16 cellular contexts compared by ENCODE assay signal in the genomic region with DNA sequence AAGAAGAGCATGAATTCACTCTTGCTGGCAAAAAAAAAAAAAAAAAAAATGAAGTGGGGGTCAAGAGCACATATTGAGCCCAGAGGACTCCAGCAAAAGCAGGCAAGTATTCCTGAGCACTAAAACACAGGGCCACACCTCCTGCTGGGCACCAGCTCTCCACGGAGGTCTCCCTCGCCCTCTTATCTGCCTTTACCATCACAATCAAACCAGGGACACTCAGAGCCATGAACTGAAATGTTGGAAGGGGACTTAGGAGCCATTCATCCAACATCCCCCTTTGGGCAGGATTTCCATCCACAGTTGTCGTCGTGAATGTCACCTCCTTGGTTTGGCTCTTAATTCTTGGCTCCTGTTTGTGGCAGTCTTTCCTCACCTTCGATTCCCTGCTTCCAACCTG.
"Had no signal": no experiment of that assay in that cellular context is flagged by ENCODE, and none has a peak within 500 bp of the region (broad histone marks: within the 10 kb centered on the region; RNA-seq: fewer than 3 reads in every experiment).

No MANE protein-coding gene starts in this region.

- H3K4me1 Mint-ChIP-seq: activated CD4-positive, alpha-beta T cell treated with anti-CD3 and anti-CD28 coated beads for 36 hours; activated T-helper 17 cell treated with anti-CD3 and anti-CD28 coated beads, Interleukin-2, amount 50 U/mL, for 72 hours; stimulated activated naive CD8-positive, alpha-beta T cell treated with anti-CD3 and anti-CD28 coated beads, Interleukin-15, amount 100 ng/mL, for 72 hours had no signal

- H3K36me3 ChIP-seq: gastrocnemius medialis, ovary, thyroid gland, uterus had no signal

- DNase-seq: activated CD4-positive, alpha-beta T cell treated with anti-CD3 and anti-CD28 coated beads for 36 hours; activated CD8-positive, alpha-beta T cell treated with anti-CD3 and anti-CD28 coated beads for 36 hours; activated naive CD4-positive, alpha-beta T cell treated with anti-CD3 and anti-CD28 coated beads for 36 hours; central memory CD4-positive, alpha-beta T cell; effector CD8-positive, alpha-beta T cell; gastrocnemius medialis; stimulated activated CD4-positive, alpha-beta T cell treated with anti-CD3 and anti-CD28 coated beads, Interleukin-4, amount 100 ng/mL, for 4 hours; stimulated activated naive CD8-positive, alpha-beta T cell treated with anti-CD3 and anti-CD28 coated beads, Interleukin-15, amount 100 ng/mL, for 72 hours; thyroid gland had no signal

- H3K9me3 ChIP-seq: gastrocnemius medialis, mucosa of descending colon, ovary, thyroid gland, uterus had no signal

- H3K4me1 ChIP-seq: gastrocnemius medialis, thyroid gland had no signal

- H3K4me3 ChIP-seq: lung, mucosa of descending colon, ovary, thyroid gland had no signal

- H3K9me3 Mint-ChIP-seq: activated CD8-positive, alpha-beta T cell treated with anti-CD3 and anti-CD28 coated beads for 36 hours; activated naive CD4-positive, alpha-beta T cell treated with anti-CD3 and anti-CD28 coated beads for 36 hours; activated T-helper 17 cell treated with anti-CD3 and anti-CD28 coated beads, Interleukin-2, amount 50 U/mL, for 72 hours; natural killer cell treated with Interleukin-12 subunit alpha and Interleukin-12 subunit beta and Interleukin-15 and Interleukin-18, amount 100 ng/mL, for 72 hours; stimulated activated naive CD8-positive, alpha-beta T cell treated with anti-CD3 and anti-CD28 coated beads, Interleukin-15, amount 100 ng/mL, for 72 hours had no signal

- ATAC-seq: activated CD4-positive, alpha-beta T cell treated with anti-CD3 and anti-CD28 coated beads for 36 hours; activated CD8-positive, alpha-beta T cell treated with anti-CD3 and anti-CD28 coated beads for 36 hours; activated T-helper 17 cell treated with anti-CD3 and anti-CD28 coated beads, Interleukin-2, amount 50 U/mL, for 72 hours; natural killer cell treated with Interleukin-12 subunit alpha and Interleukin-12 subunit beta and Interleukin-15 and Interleukin-18, amount 100 ng/mL, for 72 hours; stimulated activated naive CD8-positive, alpha-beta T cell treated with anti-CD3 and anti-CD28 coated beads, Interleukin-15, amount 100 ng/mL, for 72 hours had no signal

- H3K27me3 ChIP-seq: gastrocnemius medialis, ovary, thyroid gland, uterus had no signal

- H3K36me3 Mint-ChIP-seq: natural killer cell treated with Interleukin-12 subunit alpha and Interleukin-12 subunit beta and Interleukin-15 and Interleukin-18, amount 100 ng/mL, for 72 hours had no signal

- H3K27ac ChIP-seq: coronary artery, gastrocnemius medialis, ovary, thyroid gland had no signal

- H3K4me3 Mint-ChIP-seq: activated CD4-positive, alpha-beta T cell treated with anti-CD3 and anti-CD28 coated beads for 36 hours; activated CD8-positive, alpha-beta T cell treated with anti-CD3 and anti-CD28 coated beads for 36 hours; activated naive CD4-positive, alpha-beta T cell treated with anti-CD3 and anti-CD28 coated beads for 36 hours; activated T-helper 17 cell treated with anti-CD3 and anti-CD28 coated beads, Interleukin-2, amount 50 U/mL, for 72 hours; natural killer cell treated with Interleukin-12 subunit alpha and Interleukin-12 subunit beta and Interleukin-15 and Interleukin-18, amount 100 ng/mL, for 72 hours; stimulated activated naive CD8-positive, alpha-beta T cell treated with anti-CD3 and anti-CD28 coated beads, Interleukin-15, amount 100 ng/mL, for 72 hours had no signal

- H3K27ac Mint-ChIP-seq: activated CD4-positive, alpha-beta T cell treated with anti-CD3 and anti-CD28 coated beads for 36 hours; activated CD8-positive, alpha-beta T cell treated with anti-CD3 and anti-CD28 coated beads for 36 hours; activated naive CD4-positive, alpha-beta T cell treated with anti-CD3 and anti-CD28 coated beads for 36 hours; activated T-helper 17 cell treated with anti-CD3 and anti-CD28 coated beads, Interleukin-2, amount 50 U/mL, for 72 hours; natural killer cell treated with Interleukin-12 subunit alpha and Interleukin-12 subunit beta and Interleukin-15 and Interleukin-18, amount 100 ng/mL, for 72 hours; stimulated activated naive CD8-positive, alpha-beta T cell treated with anti-CD3 and anti-CD28 coated beads, Interleukin-15, amount 100 ng/mL, for 72 hours had no signal
